In the genomic region with DNA sequence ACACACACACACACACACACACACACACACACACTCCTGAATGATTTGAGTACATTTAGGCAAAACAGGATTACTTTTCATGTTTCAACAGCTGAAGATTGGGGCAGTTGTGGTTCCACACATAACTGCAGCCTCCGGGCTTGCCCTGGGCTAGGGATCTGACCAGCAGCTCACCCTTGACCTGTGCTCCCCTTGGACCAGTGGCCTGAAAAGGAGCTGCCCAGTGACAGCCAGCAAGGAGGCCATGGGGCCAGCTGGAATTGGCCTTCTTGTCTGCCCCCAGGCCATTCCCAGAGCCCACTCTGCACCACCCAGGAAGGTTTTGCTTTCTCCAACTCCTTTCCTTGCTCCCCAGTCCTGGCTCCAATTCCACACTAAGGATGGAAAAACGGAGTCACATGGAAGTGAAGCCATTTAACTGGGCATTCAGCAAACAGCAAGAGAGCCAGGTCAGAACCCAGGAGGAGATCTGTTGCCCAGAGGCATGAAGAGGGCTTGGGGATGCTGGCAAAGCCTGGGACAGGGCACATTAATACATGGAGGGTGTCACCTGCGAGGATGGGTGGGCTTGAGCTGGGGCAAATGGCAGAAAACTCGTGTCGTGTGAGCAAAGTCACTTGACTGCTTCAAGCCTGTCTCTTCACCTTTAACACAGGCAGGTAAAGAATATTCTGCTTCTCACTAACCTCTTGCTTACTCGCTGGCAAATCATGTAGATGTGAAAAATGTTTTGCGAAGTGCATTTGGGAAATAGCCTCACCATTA, we compare ENCODE assay signal across 14 cellular contexts.
A peak's percentile ranks its signal among the peaks of the same experiment; 100 is the strongest.
DNase-seq lines count a peak whose midpoint lies in the region; ATAC-seq and TF ChIP-seq lines count a peak whose summit lies in the region.
"Had no signal": no experiment of that assay in that cellular context is flagged by ENCODE, and none has a peak within 500 bp of the region (broad histone marks: within the 10 kb centered on the region; RNA-seq: fewer than 3 reads in every experiment).

No MANE protein-coding gene starts in this region.

- H3K27ac ChIP-seq in trophoblast cell (ENCODE audit: low read depth, low read length) (no peak overlapping the region), gastrocnemius medialis (no peak overlapping the region)
- H3K27ac ChIP-seq: 22Rv1, GM23248 had no signal

- no peaks in the 10 kb centered on the region for H3K4me1 Mint-ChIP-seq in activated CD4-positive, alpha-beta memory T cell treated with anti-CD3 and anti-CD28 coated beads, Interleukin-2, amount 10 ng/mL, durations not matched to agents 7 days and 5 days
- H3K4me1 Mint-ChIP-seq in activated CD4-positive, alpha-beta memory T cell treated with anti-CD3 and anti-CD28 coated beads for 36 hours (ENCODE audit: low read depth) = peaks cover 3% of the 10 kb centered on the region

- H2BK120ac ChIP-seq in trophoblast cell (ENCODE audit: insufficient read depth, low read length, poor library complexity) = no peak overlapping the region

- CTCF ChIA-PET in activated CD4-positive, alpha-beta memory T cell treated with anti-CD3 and anti-CD28 coated beads, Interleukin-2, amount 10 ng/mL, durations not matched to agents 7 days and 5 days (lab: Charles Lee) = no interaction called here
- CTCF ChIA-PET in activated CD4-positive, alpha-beta memory T cell treated with anti-CD3 and anti-CD28 coated beads for 36 hours (lab: Charles Lee) = interaction anchor here (1.7 kb wide), 1 partner anchor 73 kb away, joined by 4 read pairs; no protein-coding TSS in a partner anchor

- no peak overlapping the region for H3K4me2 ChIP-seq in trophoblast cell (ENCODE audit: low read length)

- H4K91ac ChIP-seq in trophoblast cell (ENCODE audit: low read depth, low read length) = no peak overlapping the region

- H3K27ac Mint-ChIP-seq in activated CD4-positive, alpha-beta memory T cell treated with anti-CD3 and anti-CD28 coated beads, Interleukin-2, amount 10 ng/mL, durations not matched to agents 7 days and 5 days = no peak overlapping the region
- no peak overlapping the region for H3K27ac Mint-ChIP-seq in activated CD4-positive, alpha-beta memory T cell treated with anti-CD3 and anti-CD28 coated beads for 36 hours
- H3K27ac Mint-ChIP-seq: CD14-positive monocyte; CD8-positive, alpha-beta T cell had no signal

- no peaks in the 10 kb centered on the region for H3K27me3 Mint-ChIP-seq in activated CD4-positive, alpha-beta memory T cell treated with anti-CD3 and anti-CD28 coated beads, Interleukin-2, amount 10 ng/mL, durations not matched to agents 7 days and 5 days
- H3K27me3 Mint-ChIP-seq in activated CD4-positive, alpha-beta memory T cell treated with anti-CD3 and anti-CD28 coated beads for 36 hours = no peaks in the 10 kb centered on the region

- TF ChIP-seq POLR2A in gastrocnemius medialis (IDR thresholded peaks at IDR 0.05) = no peak

- H3K79me2 ChIP-seq in trophoblast cell (ENCODE audit: control insufficient read depth, insufficient read depth, low read length, poor library complexity) = no peaks in the 10 kb centered on the region

- H4K12ac ChIP-seq in trophoblast cell (ENCODE audit: low read depth, low read length) = no peak overlapping the region

- H3K36me3 ChIP-seq in trophoblast cell (ENCODE audit: control insufficient read depth in 1 of 2, insufficient read depth in 2 of 2, low read length in 2 of 2) (no peaks in the 10 kb centered on the region), gastrocnemius medialis (no peaks in the 10 kb centered on the region)

- H3K14ac ChIP-seq in trophoblast cell (ENCODE audit: low read length) = no peak overlapping the region

- H3K4me1 ChIP-seq in trophoblast cell (ENCODE audit: control insufficient read depth in 1 of 2, insufficient read depth in 2 of 2, low read length in 2 of 2) (peaks cover 0 to 4% of the 10 kb centered on the region in 2 experiments), gastrocnemius medialis (no peaks in the 10 kb centered on the region)

- DNase-seq in activated CD4-positive, alpha-beta memory T cell treated with anti-CD3 and anti-CD28 coated beads, Interleukin-2, amount 10 ng/mL, durations not matched to agents 7 days and 5 days = peak; percentile 15
- no peak for DNase-seq in activated CD4-positive, alpha-beta memory T cell treated with anti-CD3 and anti-CD28 coated beads for 36 hours
- peak; percentile 43 for DNase-seq in islet precursor cell
- DNase-seq in trophoblast cell = peak; percentile 23 to 69
- DNase-seq in gastrocnemius medialis = no peak
- DNase-seq in DMS153 (lab: John Stamatoyannopoulos, UW) = no peak
- DNase-seq in DMS79 (lab: John Stamatoyannopoulos, UW) = no peak
- DNase-seq: COR-L47, DMS53, GM23248, IMR-90 had no signal

- no peaks in the 10 kb centered on the region for H3K27me3 ChIP-seq in trophoblast cell (ENCODE audit: insufficient read depth, low read length)
- no peaks in the 10 kb centered on the region for H3K27me3 ChIP-seq in gastrocnemius medialis

- H3K36me3 Mint-ChIP-seq in activated CD4-positive, alpha-beta memory T cell treated with anti-CD3 and anti-CD28 coated beads, Interleukin-2, amount 10 ng/mL, durations not matched to agents 7 days and 5 days (ENCODE audit: low read depth) = no peaks in the 10 kb centered on the region
- H3K36me3 Mint-ChIP-seq in activated CD4-positive, alpha-beta memory T cell treated with anti-CD3 and anti-CD28 coated beads for 36 hours = no peaks in the 10 kb centered on the region
- H3K36me3 Mint-ChIP-seq: CD14-positive monocyte; CD8-positive, alpha-beta T cell had no signal

- H3K9ac ChIP-seq in trophoblast cell (ENCODE audit: low read length) = no peak overlapping the region
- H3K9ac ChIP-seq: GM23248 had no signal

- intact Hi-C loops in activated CD4-positive, alpha-beta memory T cell treated with anti-CD3 and anti-CD28 coated beads for 36 hours (cut with micrococcal nuclease) = no loop called here
- intact Hi-C loops in gastrocnemius medialis (cut with DNase I; ENCODE audit: low total_unique reads) = no loop called here

- H3K9me3 Mint-ChIP-seq in activated CD4-positive, alpha-beta memory T cell treated with anti-CD3 and anti-CD28 coated beads, Interleukin-2, amount 10 ng/mL, durations not matched to agents 7 days and 5 days = no peaks in the 10 kb centered on the region
- H3K9me3 Mint-ChIP-seq in activated CD4-positive, alpha-beta memory T cell treated with anti-CD3 and anti-CD28 coated beads for 36 hours = no peaks in the 10 kb centered on the region
- H3K9me3 Mint-ChIP-seq: CD8-positive, alpha-beta T cell had no signal

- in situ Hi-C loops in gastrocnemius medialis (cut with MboI; ENCODE audit: low sequenced_read_pairs in 4 of 4) = no loop called here

- H3K4me3 Mint-ChIP-seq in activated CD4-positive, alpha-beta memory T cell treated with anti-CD3 and anti-CD28 coated beads, Interleukin-2, amount 10 ng/mL, durations not matched to agents 7 days and 5 days = no peak overlapping the region
- no peak overlapping the region for H3K4me3 Mint-ChIP-seq in activated CD4-positive, alpha-beta memory T cell treated with anti-CD3 and anti-CD28 coated beads for 36 hours
- H3K4me3 Mint-ChIP-seq: CD14-positive monocyte; CD8-positive, alpha-beta T cell had no signal

- WGBS in trophoblast cell (ENCODE audit: extremely low coverage, insufficient coverage, insufficient read length) = no CpG with 5 or more reads among the region's 7 CpGs

- no peak overlapping the region for H3K23ac ChIP-seq in trophoblast cell (ENCODE audit: low read length)

- no peaks in the 10 kb centered on the region for H3K9me3 ChIP-seq in trophoblast cell (ENCODE audit: insufficient read depth, low read depth, low read length)
- H3K9me3 ChIP-seq in gastrocnemius medialis = no peaks in the 10 kb centered on the region

- H2BK5ac ChIP-seq in trophoblast cell (ENCODE audit: low read depth, low read length, poor library complexity) = no peak overlapping the region

- POLR2A ChIA-PET in activated CD4-positive, alpha-beta memory T cell treated with anti-CD3 and anti-CD28 coated beads, Interleukin-2, amount 10 ng/mL, durations not matched to agents 7 days and 5 days (lab: Charles Lee) = no interaction called here
- POLR2A ChIA-PET in activated CD4-positive, alpha-beta memory T cell treated with anti-CD3 and anti-CD28 coated beads for 36 hours (lab: Charles Lee) = no interaction called here

- no peak for TF ChIP-seq CTCF in gastrocnemius medialis (IDR thresholded peaks at IDR 0.05 in 4 of 5, conservative IDR thresholded peaks at IDR 0.05 in 1 of 5)

- H2BK12ac ChIP-seq in trophoblast cell (ENCODE audit: low read length) = no peak overlapping the region

- H3K4me3 ChIP-seq in trophoblast cell (ENCODE audit: low read depth, low read length) = no peak overlapping the region
- H3K4me3 ChIP-seq in gastrocnemius medialis = no peak overlapping the region
- H3K4me3 ChIP-seq: GM23248 had no signal

- ATAC-seq in gastrocnemius medialis = no peak
- ATAC-seq: CD8-positive, alpha-beta T cell had no signal

- no peaks in the 10 kb centered on the region for H3K79me1 ChIP-seq in trophoblast cell (ENCODE audit: low read length)

- no peak overlapping the region for H4K8ac ChIP-seq in trophoblast cell (ENCODE audit: low read depth, low read length)

- no peak overlapping the region for H2AK5ac ChIP-seq in trophoblast cell (ENCODE audit: low read length)

- no peak overlapping the region for H3K4ac ChIP-seq in trophoblast cell (ENCODE audit: low read depth, low read length)

- no peak overlapping the region for H2AFZ ChIP-seq in trophoblast cell (ENCODE audit: insufficient read depth, low read length, poor library complexity)
- H2AFZ ChIP-seq: GM23248 had no signal

- no peak overlapping the region for H3K18ac ChIP-seq in trophoblast cell (ENCODE audit: low read length)

Comparison
In these comparisons a context has a peak if more than half of its experiments do, and no peak if none do; other contexts are left out.
1. DNase-seq: peak in activated CD4-positive, alpha-beta memory T cell treated with anti-CD3 and anti-CD28 coated beads, Interleukin-2, amount 10 ng/mL, durations not matched to agents 7 days and 5 days (single experiment), islet precursor cell (single experiment) and trophoblast cell (2 of 2); none in activated CD4-positive, alpha-beta memory T cell treated with anti-CD3 and anti-CD28 coated beads for 36 hours (single experiment), gastrocnemius medialis (0 of 2), DMS153 (single experiment) and DMS79 (single experiment).